16 cellular contexts compared by ENCODE assay signal in genomic region chr5:58184910-58185309, GRCh38.
DNase-seq lines count a peak whose midpoint lies in the region; ATAC-seq and TF ChIP-seq lines count a peak whose summit lies in the region.
"Had no signal": no experiment of that assay in that cellular context is flagged by ENCODE, and none has a peak within 500 bp of the region (broad histone marks: within the 10 kb centered on the region; RNA-seq: fewer than 3 reads in every experiment).

No MANE protein-coding gene starts in this region.

- no peaks in the 10 kb centered on the region for H3K9me3 Mint-ChIP-seq in activated CD8-positive, alpha-beta memory T cell treated with anti-CD3 and anti-CD28 coated beads, Interleukin-2, amount 10 ng/mL, durations not matched to agents 7 days and 5 days (ENCODE audit: low read depth)

- peak in 1 of 2 experiments; percentile 89; a peak in 2 of 4 replicates for TF ChIP-seq EP300 in SK-N-SH (IDR thresholded peaks at IDR 0.05; ENCODE audit: borderline replicate concordance in 1 of 2, low read depth in 1 of 2, low read length in 1 of 2)

- no peak for TF ChIP-seq RAD21 in SK-N-SH (IDR thresholded peaks at IDR 0.05; ENCODE audit: low read length)

- no peak overlapping the region for H2AFZ ChIP-seq in SK-N-SH (ENCODE audit: low read depth)

- POLR2A ChIA-PET in SK-N-SH (lab: Yijun Ruan, JAX): no interaction called here

- H3K4me3 Mint-ChIP-seq in activated CD8-positive, alpha-beta memory T cell treated with anti-CD3 and anti-CD28 coated beads, Interleukin-2, amount 10 ng/mL, durations not matched to agents 7 days and 5 days: no peak overlapping the region

- TF ChIP-seq CTCF in SK-N-SH (IDR thresholded peaks at IDR 0.05) (no peak), thoracic aorta (IDR thresholded peaks at IDR 0.05) (no peak)

- H3K4me1 Mint-ChIP-seq in activated CD8-positive, alpha-beta memory T cell treated with anti-CD3 and anti-CD28 coated beads, Interleukin-2, amount 10 ng/mL, durations not matched to agents 7 days and 5 days: no peaks in the 10 kb centered on the region

- H3K36me3 Mint-ChIP-seq in activated CD8-positive, alpha-beta memory T cell treated with anti-CD3 and anti-CD28 coated beads, Interleukin-2, amount 10 ng/mL, durations not matched to agents 7 days and 5 days: no peaks in the 10 kb centered on the region

- H3K9ac ChIP-seq in SK-N-SH: no peak overlapping the region

- no peak overlapping the region for H3K4me3 ChIP-seq in SK-N-SH (ENCODE audit: low read depth in 2 of 2, low read length in 1 of 2)
- no peak overlapping the region for H3K4me3 ChIP-seq in thoracic aorta
- H3K4me3 ChIP-seq: cardiac muscle cell, lower lobe of right lung had no signal

- H3K27ac Mint-ChIP-seq in activated CD8-positive, alpha-beta memory T cell treated with anti-CD3 and anti-CD28 coated beads, Interleukin-2, amount 10 ng/mL, durations not matched to agents 7 days and 5 days: no peak overlapping the region

- WGBS in SK-N-SH (ENCODE audit: low lambda C conversion rate): 44% methylated on average over 2 of the region's 2 CpGs

- H3K27me3 ChIP-seq in SK-N-SH (ENCODE audit: insufficient read depth): no peaks in the 10 kb centered on the region
- no peaks in the 10 kb centered on the region for H3K27me3 ChIP-seq in thoracic aorta (replicated peaks; ENCODE audit: insufficient read depth)
- H3K27me3 ChIP-seq: cardiac muscle cell had no signal

- H3K79me2 ChIP-seq in SK-N-SH (ENCODE audit: insufficient read depth): no peaks in the 10 kb centered on the region

- no peaks in the 10 kb centered on the region for H3K36me3 ChIP-seq in SK-N-SH (replicated peaks in 1 of 2; ENCODE audit: control insufficient read depth in 1 of 2, insufficient read depth in 2 of 2, low read length in 1 of 2)
- H3K36me3 ChIP-seq in thoracic aorta: no peaks in the 10 kb centered on the region
- H3K36me3 ChIP-seq: cardiac muscle cell, lower lobe of right lung had no signal

- peak; percentile 78 for DNase-seq in HCEC 1CT
- no peak for DNase-seq in SK-N-SH
- peak; percentile 69 for DNase-seq in fibroblast of peridontal ligament (ENCODE audit: extremely low read depth)
- no peak for DNase-seq in thoracic aorta (ENCODE audit: low spot score)
- no peak for DNase-seq in activated CD8-positive, alpha-beta memory T cell treated with anti-CD3 and anti-CD28 coated beads, Interleukin-2, amount 10 ng/mL, durations not matched to agents 7 days and 5 days
- DNase-seq in AML-193 (lab: John Stamatoyannopoulos, UW): no peak
- no peak for DNase-seq in activated T-cell treated with anti-CD3 and anti-CD28 coated beads for 4 hours
- DNase-seq: activated CD4-positive, alpha-beta T cell treated with anti-CD3 and anti-CD28 coated beads, Interleukin-2, amount 50 U/mL, for 1 hour; activated effector memory CD4-positive, alpha-beta T cell treated with Interleukin-2 at 50 U/mL for 16 hours; hippocampal formation; lower lobe of right lung; NCI-H1417; NCI-H446 treated with DMSO at 0.1 percent for 48 hours; substantia nigra; T-helper 9 cell had no signal

- no peaks in the 10 kb centered on the region for H3K9me2 ChIP-seq in SK-N-SH

- H3K27ac ChIP-seq in SK-N-SH (ENCODE audit: low read depth in 2 of 2, low read length in 1 of 2) (peak overlapping the region in 1 of 2 experiments; percentile 63; a peak in 2 of 4 replicates), thoracic aorta (no peak overlapping the region)
- H3K27ac ChIP-seq: cardiac muscle cell, lower lobe of right lung had no signal

- ATAC-seq in thoracic aorta (ENCODE audit: insufficient number of reproducible peaks, low FRiP score, low read depth): peak; percentile 60
- no peak for ATAC-seq in activated CD8-positive, alpha-beta memory T cell treated with anti-CD3 and anti-CD28 coated beads, Interleukin-2, amount 10 ng/mL, durations not matched to agents 7 days and 5 days
- ATAC-seq: lower lobe of right lung had no signal

- CTCF ChIA-PET in SK-N-SH (lab: Yijun Ruan, JAX): no interaction called here
- CTCF ChIA-PET in activated CD8-positive, alpha-beta memory T cell treated with anti-CD3 and anti-CD28 coated beads, Interleukin-2, amount 10 ng/mL, durations not matched to agents 7 days and 5 days (lab: Charles Lee): no interaction called here

- no peaks in the 10 kb centered on the region for H3K27me3 Mint-ChIP-seq in activated CD8-positive, alpha-beta memory T cell treated with anti-CD3 and anti-CD28 coated beads, Interleukin-2, amount 10 ng/mL, durations not matched to agents 7 days and 5 days

- no peaks in the 10 kb centered on the region for H4K20me1 ChIP-seq in SK-N-SH (ENCODE audit: insufficient read depth)

- no peak overlapping the region for H3K4me2 ChIP-seq in SK-N-SH

- H3K9me3 ChIP-seq in SK-N-SH (no peaks in the 10 kb centered on the region), thoracic aorta (no peaks in the 10 kb centered on the region)
- H3K9me3 ChIP-seq: lower lobe of right lung had no signal

- H3F3A ChIP-seq in SK-N-SH (replicated peaks; ENCODE audit: insufficient read depth): peaks cover 32% of the 10 kb centered on the region

- H3K4me1 ChIP-seq in SK-N-SH (ENCODE audit: control insufficient read depth in 1 of 2, insufficient read depth in 2 of 2, low read depth in 1 of 2, low read length in 1 of 2) (peaks cover 3 to 40% of the 10 kb centered on the region in 2 experiments; a peak in 3 of 4 replicates), thoracic aorta (ENCODE audit: control insufficient read depth in 1 of 2, low read depth in 2 of 2) (peaks cover 5 to 20% of the 10 kb centered on the region in 2 donors)

TF ChIP-seq in SK-N-SH, 30 proteins besides CTCF, POLR2A, EP300 and RAD21:
- TF ChIP-seq RFX5 (IDR thresholded peaks at IDR 0.05; ENCODE audit: low read length) (no peak), POLR2AphosphoS5 (IDR thresholded peaks at IDR 0.05; ENCODE audit: low read depth, low read length) (peak; percentile 35; the same call in 1 of the 2 replicates), TCF12 (IDR thresholded peaks at IDR 0.05) (peak; percentile 87), TEAD4 (IDR thresholded peaks at IDR 0.05; ENCODE audit: borderline replicate concordance, insufficient read depth) (peak; percentile 78), MEF2A (IDR thresholded peaks at IDR 0.05; ENCODE audit: borderline replicate concordance, low read depth) (peak; percentile 76), NFIC (IDR thresholded peaks at IDR 0.05; ENCODE audit: borderline replicate concordance) (peak; percentile 86), FOSL2 (IDR thresholded peaks at IDR 0.05; ENCODE audit: borderline replicate concordance, low read depth) (peak; percentile 92), TAF1 (IDR thresholded peaks at IDR 0.05; ENCODE audit: borderline replicate concordance, low read depth, low read length) (no peak), FOXJ3 (CRISPR knock-in tag; IDR thresholded peaks at IDR 0.05) (no peak), IRF3 (IDR thresholded peaks at IDR 0.05; ENCODE audit: low read depth, low read length) (no peak), JUND (IDR thresholded peaks at IDR 0.05) (peak; percentile 95), RXRA (IDR thresholded peaks at IDR 0.05; ENCODE audit: borderline replicate concordance, low read depth) (peak; percentile 72), PBX3 (IDR thresholded peaks at IDR 0.05) (peak; percentile 84)

Comparison
In these comparisons a context has a peak if more than half of its experiments do, and no peak if none do; other contexts are left out.
1. DNase-seq: peak in HCEC 1CT (single experiment) and fibroblast of peridontal ligament (single experiment); none in SK-N-SH (single experiment), thoracic aorta (single experiment), activated CD8-positive, alpha-beta memory T cell treated with anti-CD3 and anti-CD28 coated beads, Interleukin-2, amount 10 ng/mL, durations not matched to agents 7 days and 5 days (single experiment), AML-193 (0 of 2) and activated T-cell treated with anti-CD3 and anti-CD28 coated beads for 4 hours (single experiment).